In genomic region chr14:92039720-92040430, GRCh38 we compare ENCODE assay signal across 8 cellular contexts. TPM values are rescaled to one million over a fixed set of nuclear protein-coding genes. Genes with fewer than 3 reads are reported as not detected.
DNase-seq lines count a peak whose midpoint lies in the region; ATAC-seq lines count a peak whose summit lies in the region.

TSS of gene TRIP11 (minus strand) at chr14:92040059. CDS start at chr14:92039685, 374 bp downstream.

- peak within 1 kb of the TSS; percentile 97 for H3K4me3 Mint-ChIP-seq in activated CD8-positive, alpha-beta memory T cell treated with anti-CD3 and anti-CD28 coated beads, Interleukin-2, amount 10 ng/mL, durations not matched to agents 7 days and 5 days

- peaks cover 37% of the 10 kb centered on the region for H3K4me1 Mint-ChIP-seq in activated CD8-positive, alpha-beta memory T cell treated with anti-CD3 and anti-CD28 coated beads, Interleukin-2, amount 10 ng/mL, durations not matched to agents 7 days and 5 days

- no peaks in the 10 kb centered on the region for H3K27me3 ChIP-seq in NT2/D1 (ENCODE audit: insufficient read depth, insufficient read length)
- no peaks in the 10 kb centered on the region for H3K27me3 ChIP-seq in endocrine pancreas (ENCODE audit: control insufficient read depth, insufficient read depth, low read length)

- DNase-seq in COLO829 (ENCODE audit: low spot score): peak; percentile 87
- peak; percentile 88 for DNase-seq in HT1080 (ENCODE audit: low read depth)
- DNase-seq in NT2/D1 (ENCODE audit: low read depth, low spot score): peak; percentile 80
- DNase-seq in activated CD8-positive, alpha-beta memory T cell treated with anti-CD3 and anti-CD28 coated beads, Interleukin-2, amount 10 ng/mL, durations not matched to agents 7 days and 5 days: peak; percentile 98
- DNase-seq in mesenteric fat pad (ENCODE audit: low spot score): peak; percentile 98
- DNase-seq in stimulated activated CD8-positive, alpha-beta memory T cell treated with anti-CD3 and anti-CD28 coated beads, Interleukin-15, amount 100 ng/mL, for 24 hours (ENCODE audit: low read depth): peak; percentile 85

- peaks cover 8% of the 10 kb centered on the region for H3K36me3 Mint-ChIP-seq in activated CD8-positive, alpha-beta memory T cell treated with anti-CD3 and anti-CD28 coated beads, Interleukin-2, amount 10 ng/mL, durations not matched to agents 7 days and 5 days

- no peaks in the 10 kb centered on the region for H3K9me3 ChIP-seq in NT2/D1 (ENCODE audit: insufficient read depth, low read length)
- no peaks in the 10 kb centered on the region for H3K9me3 ChIP-seq in endocrine pancreas (ENCODE audit: control insufficient read depth, low read length)

- peak; percentile 95 for ATAC-seq in GM21360 (IDR thresholded peaks at IDR 0.05; ENCODE audit: unreplicated experiment)
- peak; percentile 96 for ATAC-seq in activated CD8-positive, alpha-beta memory T cell treated with anti-CD3 and anti-CD28 coated beads, Interleukin-2, amount 10 ng/mL, durations not matched to agents 7 days and 5 days

- H3K4me1 ChIP-seq in NT2/D1 (ENCODE audit: insufficient read depth, insufficient read length) (no peaks in the 10 kb centered on the region), endocrine pancreas (ENCODE audit: control insufficient read depth, insufficient read depth, low read length) (peaks cover 6% of the 10 kb centered on the region)

- H3K27ac Mint-ChIP-seq in activated CD8-positive, alpha-beta memory T cell treated with anti-CD3 and anti-CD28 coated beads, Interleukin-2, amount 10 ng/mL, durations not matched to agents 7 days and 5 days: peak within 1 kb of the TSS; percentile 96

- H3K4me3 ChIP-seq in NT2/D1 (ENCODE audit: insufficient read length, low read depth) (peak within 1 kb of the TSS; percentile 89), endocrine pancreas (ENCODE audit: control insufficient read depth, insufficient read depth, low read length) (peak within 1 kb of the TSS; percentile 97)

- H3K9me3 Mint-ChIP-seq in activated CD8-positive, alpha-beta memory T cell treated with anti-CD3 and anti-CD28 coated beads, Interleukin-2, amount 10 ng/mL, durations not matched to agents 7 days and 5 days (ENCODE audit: low read depth): no peaks in the 10 kb centered on the region

- CTCF ChIA-PET in activated CD8-positive, alpha-beta memory T cell treated with anti-CD3 and anti-CD28 coated beads, Interleukin-2, amount 10 ng/mL, durations not matched to agents 7 days and 5 days (lab: Charles Lee): interaction anchor here (0.9 to 2.4 kb wide), 11 partner anchors 10 to 172 kb away, joined by 3 to 24 read pairs (median 3); partner anchors contain the start of genes ATXN3, CPSF2 and NDUFB1

- H3K36me3 ChIP-seq in NT2/D1 (ENCODE audit: insufficient read depth, insufficient read length, low read length) (peaks cover 9% of the 10 kb centered on the region), endocrine pancreas (ENCODE audit: control insufficient read depth, insufficient read depth, low read length) (no peaks in the 10 kb centered on the region)

- no peaks in the 10 kb centered on the region for H3K27me3 Mint-ChIP-seq in activated CD8-positive, alpha-beta memory T cell treated with anti-CD3 and anti-CD28 coated beads, Interleukin-2, amount 10 ng/mL, durations not matched to agents 7 days and 5 days

- H3K9ac ChIP-seq in NT2/D1 (ENCODE audit: insufficient read length, low read depth): peak within 1 kb of the TSS; percentile 98
- peak within 1 kb of the TSS; percentile 88 for H3K9ac ChIP-seq in endocrine pancreas (ENCODE audit: control insufficient read depth, insufficient read depth, low read length)

RNA-seq across cellular contexts. Expression of gene TRIP11, which starts in this region (rescaled TPM):
- total RNA-seq in HT1080 (2014; rRNA removed; shearing (Covaris generic)): 15.2 and 16.7 TPM in 2 replicates
- polyA plus RNA-seq in HT1080 (2015; cell fraction: cytosol; rRNA removed): 6.2 and 7.9 TPM in 2 replicates
- 16.7 and 19.2 TPM in 2 replicates for polyA plus RNA-seq in HT1080 (2015; cell fraction: nucleus; rRNA removed)
- 10 to 100 TPM; 39.2 to 47.4 TPM for total RNA-seq in activated CD8-positive, alpha-beta memory T cell treated with anti-CD3 and anti-CD28 coated beads, Interleukin-2, amount 10 ng/mL, durations not matched to agents 7 days and 5 days
- total RNA-seq in mesenteric fat pad: 54.6 TPM

Comparison
In these comparisons a context has a peak if more than half of its experiments do, and no peak if none do; other contexts are left out.
1. Peak in every context shown above with its lines: DNase-seq, ATAC-seq and H3K4me3 ChIP-seq.